1 cellular context compared by ENCODE assay signal in the genomic region with DNA sequence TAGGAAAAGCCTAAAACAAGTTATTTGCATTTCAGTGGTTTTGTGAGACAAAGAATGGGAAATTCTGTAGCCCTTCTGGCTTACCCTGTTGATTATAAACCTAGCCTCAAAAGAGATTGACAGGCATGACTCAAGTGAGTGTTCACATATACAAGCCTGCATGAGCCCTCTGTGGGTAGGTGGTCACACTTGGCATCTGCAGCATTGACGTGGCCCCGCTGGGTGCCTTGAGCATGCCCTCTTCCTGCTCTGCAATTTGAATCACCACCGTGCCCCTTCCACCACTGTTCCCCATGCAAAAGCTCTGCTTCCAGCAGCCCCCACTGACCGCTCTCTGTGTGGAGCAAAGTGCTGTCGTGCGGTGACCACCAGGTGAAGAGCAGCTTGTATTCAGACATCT.
TF ChIP-seq lines count a peak whose summit lies in the region.

No MANE protein-coding gene starts in this region.

TF ChIP-seq in IMR-90, 13 proteins besides CTCF, POLR2A, EP300 and RAD21 (continued from another document):
- TF ChIP-seq, protein P1, sequence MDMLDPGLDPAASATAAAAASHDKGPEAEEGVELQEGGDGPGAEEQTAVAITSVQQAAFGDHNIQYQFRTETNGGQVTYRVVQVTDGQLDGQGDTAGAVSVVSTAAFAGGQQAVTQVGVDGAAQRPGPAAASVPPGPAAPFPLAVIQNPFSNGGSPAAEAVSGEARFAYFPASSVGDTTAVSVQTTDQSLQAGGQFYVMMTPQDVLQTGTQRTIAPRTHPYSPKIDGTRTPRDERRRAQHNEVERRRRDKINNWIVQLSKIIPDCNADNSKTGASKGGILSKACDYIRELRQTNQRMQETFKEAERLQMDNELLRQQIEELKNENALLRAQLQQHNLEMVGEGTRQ (IDR thresholded peaks at IDR 0.05; ENCODE audit: low read depth, low read length): no peak
- no peak for TF ChIP-seq BHLHE40 (IDR thresholded peaks at IDR 0.05; ENCODE audit: low read depth, low read length)
